Comparison of ENCODE assay signal across 39 cellular contexts in the genomic region with DNA sequence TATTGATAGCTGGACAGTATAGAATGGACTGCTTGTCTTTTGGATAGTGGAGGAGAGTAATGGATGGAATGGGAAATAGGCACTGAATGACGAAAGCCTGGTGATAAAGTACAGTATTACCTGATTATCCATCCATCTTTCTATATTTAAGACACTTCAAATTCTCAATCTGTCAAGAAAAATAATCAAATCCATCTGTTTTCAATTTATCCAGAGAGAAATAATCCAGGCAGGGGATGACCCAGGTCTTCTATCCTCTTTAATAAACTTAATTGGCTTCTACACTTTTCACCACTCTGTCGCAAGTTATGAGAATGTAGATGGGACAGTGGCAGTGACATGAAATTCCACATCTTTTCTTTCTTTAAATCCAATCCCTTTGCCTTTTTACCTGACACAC.
"Had no signal": no experiment of that assay in that cellular context is flagged by ENCODE, and none has a peak within 500 bp of the region (broad histone marks: within the 10 kb centered on the region; RNA-seq: fewer than 3 reads in every experiment).

No MANE protein-coding gene starts in this region.

- H3K27me3 ChIP-seq: adrenal gland, ascending aorta, body of pancreas, brain microvascular endothelial cell, breast epithelium had no signal

- H3K36me3 Mint-ChIP-seq: activated naive CD4-positive, alpha-beta T cell treated with anti-CD3 and anti-CD28 coated beads, Interleukin-2, amount 10 ng/mL, durations not matched to agents 7 days and 5 days; activated naive CD4-positive, alpha-beta T cell treated with anti-CD3 and anti-CD28 coated beads, Interleukin-2, amount 50 U/mL, for 24 hours; activated naive CD4-positive, alpha-beta T cell treated with anti-CD3 and anti-CD28 coated beads, Interleukin-2, amount 50 U/mL, for 72 hours; activated naive CD8-positive, alpha-beta T cell; activated naive CD8-positive, alpha-beta T cell treated with anti-CD3 and anti-CD28 coated beads for 36 hours; activated naive CD8-positive, alpha-beta T cell treated with anti-CD3 and anti-CD28 coated beads, Interleukin-2, amount 10 ng/mL, durations not matched to agents 7 days and 5 days; brain had no signal

- H3K4me3 ChIP-seq: adrenal gland, ascending aorta, body of pancreas, breast epithelium, cardiac muscle cell had no signal

- H3K9me3 Mint-ChIP-seq: activated naive CD4-positive, alpha-beta T cell treated with anti-CD3 and anti-CD28 coated beads, Interleukin-2, amount 10 ng/mL, durations not matched to agents 7 days and 5 days; activated naive CD8-positive, alpha-beta T cell treated with anti-CD3 and anti-CD28 coated beads for 36 hours; activated naive CD8-positive, alpha-beta T cell treated with anti-CD3 and anti-CD28 coated beads, Interleukin-2, amount 10 ng/mL, durations not matched to agents 7 days and 5 days; activated naive CD8-positive, alpha-beta T cell treated with anti-CD3 and anti-CD28 coated beads, Interleukin-2, amount 50 U/mL, for 24 hours; activated T-cell treated with anti-CD3 and anti-CD28 coated beads, Interleukin-2, amount 50 U/mL, for 24 hours; activated T-helper 17 cell treated with anti-CD3 and anti-CD28 coated beads, Interleukin-2, amount 50 U/mL, for 72 hours; brain had no signal

- DNase-seq: activated effector memory CD4-positive, alpha-beta T cell treated with anti-CD3 and anti-CD28 coated beads, Interleukin-2, amount 50 U/mL, for 16 hours; activated effector memory CD4-positive, alpha-beta T cell treated with Interleukin-2 at 50 U/mL for 16 hours; activated gamma-delta T cell; activated gamma-delta T cell treated with Interleukin-2 at 50 U/mL for 16 hours; activated naive CD4-positive, alpha-beta T cell; activated naive CD4-positive, alpha-beta T cell treated with anti-CD3 and anti-CD28 coated beads for 36 hours; activated naive CD4-positive, alpha-beta T cell treated with anti-CD3 and anti-CD28 coated beads, Interleukin-2, amount 10 ng/mL, durations not matched to agents 7 days and 5 days; activated naive CD4-positive, alpha-beta T cell treated with anti-CD3 and anti-CD28 coated beads, Interleukin-2, amount 50 U/mL, for 16 hours; activated naive CD4-positive, alpha-beta T cell treated with Interleukin-2 at 50 U/mL for 16 hours; activated naive CD8-positive, alpha-beta T cell treated with anti-CD3 and anti-CD28 coated beads for 36 hours; activated naive CD8-positive, alpha-beta T cell treated with anti-CD3 and anti-CD28 coated beads, Interleukin-2, amount 10 ng/mL, durations not matched to agents 7 days and 5 days; activated naive CD8-positive, alpha-beta T cell treated with anti-CD3 and anti-CD28 coated beads, Interleukin-2, amount 50 U/mL, for 24 hours; activated T-cell treated with anti-CD3 and anti-CD28 coated beads, Interleukin-2, amount 50 U/mL, for 24 hours; activated T-cell treated with anti-CD3 and anti-CD28 coated beads, Interleukin-2, amount 50 U/mL, for 48 hours; activated T-cell treated with anti-CD3 and anti-CD28 coated beads, Interleukin-2, amount 50 U/mL, for 72 hours; adrenal gland; amniotic stem cell; amygdala; anterior cingulate cortex; aorta; body of pancreas; brain microvascular endothelial cell; caudate nucleus; central memory CD4-positive, alpha-beta T cell; cerebellar nuclear complex had no signal

- H3K4me1 ChIP-seq: adrenal gland, ascending aorta, breast epithelium had no signal

- H3K4me1 Mint-ChIP-seq: activated naive CD4-positive, alpha-beta T cell treated with anti-CD3 and anti-CD28 coated beads, Interleukin-2, amount 10 ng/mL, durations not matched to agents 7 days and 5 days; activated naive CD4-positive, alpha-beta T cell treated with anti-CD3 and anti-CD28 coated beads, Interleukin-2, amount 50 U/mL, for 24 hours; activated naive CD8-positive, alpha-beta T cell treated with anti-CD3 and anti-CD28 coated beads for 36 hours; activated naive CD8-positive, alpha-beta T cell treated with anti-CD3 and anti-CD28 coated beads, Interleukin-2, amount 10 ng/mL, durations not matched to agents 7 days and 5 days; activated naive CD8-positive, alpha-beta T cell treated with anti-CD3 and anti-CD28 coated beads, Interleukin-2, amount 50 U/mL, for 24 hours; activated T-helper 17 cell treated with anti-CD3 and anti-CD28 coated beads, Interleukin-2, amount 50 U/mL, for 72 hours; brain; central memory CD8-positive, alpha-beta T cell had no signal

- FAIRE-seq: astrocyte, bronchial epithelial cell, colon had no signal

- H3K27me3 Mint-ChIP-seq: activated naive CD4-positive, alpha-beta T cell treated with anti-CD3 and anti-CD28 coated beads, Interleukin-2, amount 10 ng/mL, durations not matched to agents 7 days and 5 days; activated naive CD4-positive, alpha-beta T cell treated with anti-CD3 and anti-CD28 coated beads, Interleukin-2, amount 50 U/mL, for 24 hours; activated naive CD8-positive, alpha-beta T cell; activated naive CD8-positive, alpha-beta T cell treated with anti-CD3 and anti-CD28 coated beads for 36 hours; activated naive CD8-positive, alpha-beta T cell treated with anti-CD3 and anti-CD28 coated beads, Interleukin-2, amount 10 ng/mL, durations not matched to agents 7 days and 5 days; activated T-cell treated with anti-CD3 and anti-CD28 coated beads, Interleukin-2, amount 50 U/mL, for 24 hours; activated T-helper 17 cell treated with anti-CD3 and anti-CD28 coated beads, Interleukin-2, amount 50 U/mL, for 72 hours; brain; central memory CD8-positive, alpha-beta T cell had no signal

- H3K27ac ChIP-seq: adrenal gland, ascending aorta, body of pancreas, brain microvascular endothelial cell, breast epithelium, cardiac muscle cell had no signal

- H3K36me3 ChIP-seq: adrenal gland, ascending aorta, brain microvascular endothelial cell, breast epithelium, cardiac muscle cell had no signal

- H3K9me3 ChIP-seq: adrenal gland, ascending aorta, body of pancreas, breast epithelium had no signal

- H3K4me3 Mint-ChIP-seq: activated naive CD4-positive, alpha-beta T cell treated with anti-CD3 and anti-CD28 coated beads for 36 hours; activated naive CD4-positive, alpha-beta T cell treated with anti-CD3 and anti-CD28 coated beads, Interleukin-2, amount 10 ng/mL, durations not matched to agents 7 days and 5 days; activated naive CD4-positive, alpha-beta T cell treated with anti-CD3 and anti-CD28 coated beads, Interleukin-2, amount 50 U/mL, for 24 hours; activated naive CD8-positive, alpha-beta T cell; activated naive CD8-positive, alpha-beta T cell treated with anti-CD3 and anti-CD28 coated beads for 36 hours; activated naive CD8-positive, alpha-beta T cell treated with anti-CD3 and anti-CD28 coated beads, Interleukin-2, amount 10 ng/mL, durations not matched to agents 7 days and 5 days; activated naive CD8-positive, alpha-beta T cell treated with anti-CD3 and anti-CD28 coated beads, Interleukin-2, amount 50 U/mL, for 24 hours; activated T-cell treated with anti-CD3 and anti-CD28 coated beads, Interleukin-2, amount 50 U/mL, for 24 hours; activated T-cell treated with anti-CD3 and anti-CD28 coated beads, Interleukin-2, amount 50 U/mL, for 72 hours; activated T-helper 1 cell treated with anti-CD3 and anti-CD28 coated beads, Interleukin-12 subunit alpha, Interleukin-12 subunit beta, Interleukin-2, Interleukin-4 antibody, amounts not matched to agents 30 ng/mL and 10 ng/mL and 1 ng/mL, durations not matched to agents 14 hours and 24 hours and 36 hours; activated T-helper 17 cell treated with anti-CD3 and anti-CD28 coated beads, Interleukin-2, amount 50 U/mL, for 72 hours; brain; central memory CD8-positive, alpha-beta T cell had no signal

- ATAC-seq: activated naive CD4-positive, alpha-beta T cell treated with anti-CD3 and anti-CD28 coated beads, Interleukin-2, amount 50 U/mL, for 72 hours; activated naive CD8-positive, alpha-beta T cell treated with anti-CD3 and anti-CD28 coated beads, Interleukin-2, amount 50 U/mL, for 24 hours; activated T-cell treated with anti-CD3 and anti-CD28 coated beads, Interleukin-2, amount 50 U/mL, for 72 hours; activated T-helper 17 cell treated with anti-CD3 and anti-CD28 coated beads, Interleukin-2, amount 50 U/mL, for 72 hours; body of pancreas had no signal

- H3K27ac Mint-ChIP-seq: activated naive CD4-positive, alpha-beta T cell treated with anti-CD3 and anti-CD28 coated beads for 36 hours; activated naive CD4-positive, alpha-beta T cell treated with anti-CD3 and anti-CD28 coated beads, Interleukin-2, amount 10 ng/mL, durations not matched to agents 7 days and 5 days; activated naive CD4-positive, alpha-beta T cell treated with anti-CD3 and anti-CD28 coated beads, Interleukin-2, amount 50 U/mL, for 24 hours; activated naive CD4-positive, alpha-beta T cell treated with anti-CD3 and anti-CD28 coated beads, Interleukin-2, amount 50 U/mL, for 72 hours; activated naive CD8-positive, alpha-beta T cell; activated naive CD8-positive, alpha-beta T cell treated with anti-CD3 and anti-CD28 coated beads for 36 hours; activated naive CD8-positive, alpha-beta T cell treated with anti-CD3 and anti-CD28 coated beads, Interleukin-2, amount 10 ng/mL, durations not matched to agents 7 days and 5 days; activated naive CD8-positive, alpha-beta T cell treated with anti-CD3 and anti-CD28 coated beads, Interleukin-2, amount 50 U/mL, for 24 hours; activated T-cell treated with anti-CD3 and anti-CD28 coated beads, Interleukin-2, amount 50 U/mL, for 24 hours; activated T-cell treated with anti-CD3 and anti-CD28 coated beads, Interleukin-2, amount 50 U/mL, for 72 hours; activated T-helper 1 cell treated with anti-CD3 and anti-CD28 coated beads, Interleukin-12 subunit alpha, Interleukin-12 subunit beta, Interleukin-2, Interleukin-4 antibody, amounts not matched to agents 30 ng/mL and 10 ng/mL and 1 ng/mL, durations not matched to agents 14 hours and 24 hours and 36 hours; activated T-helper 17 cell treated with anti-CD3 and anti-CD28 coated beads, Interleukin-2, amount 50 U/mL, for 72 hours; activated T-helper 2 cell treated with anti-CD3 and anti-CD28 coated beads, Interferon-gamma antibody, Interleukin-2, Interleukin-4, amounts not matched to agents 10 μg/mL and 5 μg/mL and 100 μg/mL, durations not matched to agents 14 hours and 24 hours and 36 hours; brain had no signal
